2 cellular contexts compared by ENCODE assay signal in the genomic region with DNA sequence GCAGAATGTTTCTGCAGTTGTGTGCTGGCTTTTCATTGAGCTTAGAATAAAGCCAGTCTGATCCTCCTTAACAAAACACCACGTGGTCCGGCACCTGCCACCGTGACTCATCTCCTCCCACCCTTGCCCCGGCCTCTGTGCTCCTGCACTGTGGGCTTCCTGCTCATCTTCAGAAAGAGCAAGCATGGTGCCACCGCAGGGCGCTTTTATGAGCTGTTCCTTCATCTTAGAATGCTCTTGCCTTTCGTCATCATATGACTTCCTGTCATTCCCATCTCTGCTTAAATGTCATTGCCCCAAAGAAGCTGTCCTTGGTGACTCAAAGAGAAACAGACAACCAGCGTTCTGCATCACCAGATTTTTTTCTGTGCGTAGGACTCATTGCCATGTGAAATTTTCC.
A peak's percentile ranks its signal among the peaks of the same experiment; 100 is the strongest.
TF ChIP-seq lines count a peak whose summit lies in the region.

No MANE protein-coding gene starts in this region.

TF ChIP-seq in A549, 52 proteins besides CTCF, POLR2A, EP300 and RAD21 (continued from another document):
- TF ChIP-seq HMGXB4 (CRISPR knock-in tag; IDR thresholded peaks at IDR 0.05; ENCODE audit: borderline replicate concordance), result no peak
- no peak for TF ChIP-seq CEBPB (IDR thresholded peaks at IDR 0.05)
- no peak for TF ChIP-seq MYC (IDR thresholded peaks at IDR 0.05; ENCODE audit: borderline replicate concordance, low read length)
- no peak for TF ChIP-seq RFX5 (IDR thresholded peaks at IDR 0.05)
- TF ChIP-seq CHD4 (IDR thresholded peaks at IDR 0.05; ENCODE audit: borderline replicate concordance), result no peak
- TF ChIP-seq ATOH8 (CRISPR knock-in tag; IDR thresholded peaks at IDR 0.05; ENCODE audit: low read depth), result no peak
- TF ChIP-seq CHD2 (IDR thresholded peaks at IDR 0.05; ENCODE audit: low read length, partially characterized antibody), result no peak
- TF ChIP-seq, protein P1, sequence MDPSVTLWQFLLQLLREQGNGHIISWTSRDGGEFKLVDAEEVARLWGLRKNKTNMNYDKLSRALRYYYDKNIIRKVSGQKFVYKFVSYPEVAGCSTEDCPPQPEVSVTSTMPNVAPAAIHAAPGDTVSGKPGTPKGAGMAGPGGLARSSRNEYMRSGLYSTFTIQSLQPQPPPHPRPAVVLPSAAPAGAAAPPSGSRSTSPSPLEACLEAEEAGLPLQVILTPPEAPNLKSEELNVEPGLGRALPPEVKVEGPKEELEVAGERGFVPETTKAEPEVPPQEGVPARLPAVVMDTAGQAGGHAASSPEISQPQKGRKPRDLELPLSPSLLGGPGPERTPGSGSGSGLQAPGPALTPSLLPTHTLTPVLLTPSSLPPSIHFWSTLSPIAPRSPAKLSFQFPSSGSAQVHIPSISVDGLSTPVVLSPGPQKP (IDR thresholded peaks at IDR 0.05; ENCODE audit: low read depth, low read length), result no peak

TF ChIP-seq in HCT116, 20 proteins besides CTCF, POLR2A, EP300 and RAD21 (continued from another document):
- TF ChIP-seq ELF1 (IDR thresholded peaks at IDR 0.05; ENCODE audit: borderline replicate concordance, low read depth), result no peak
- TF ChIP-seq, protein P2, sequence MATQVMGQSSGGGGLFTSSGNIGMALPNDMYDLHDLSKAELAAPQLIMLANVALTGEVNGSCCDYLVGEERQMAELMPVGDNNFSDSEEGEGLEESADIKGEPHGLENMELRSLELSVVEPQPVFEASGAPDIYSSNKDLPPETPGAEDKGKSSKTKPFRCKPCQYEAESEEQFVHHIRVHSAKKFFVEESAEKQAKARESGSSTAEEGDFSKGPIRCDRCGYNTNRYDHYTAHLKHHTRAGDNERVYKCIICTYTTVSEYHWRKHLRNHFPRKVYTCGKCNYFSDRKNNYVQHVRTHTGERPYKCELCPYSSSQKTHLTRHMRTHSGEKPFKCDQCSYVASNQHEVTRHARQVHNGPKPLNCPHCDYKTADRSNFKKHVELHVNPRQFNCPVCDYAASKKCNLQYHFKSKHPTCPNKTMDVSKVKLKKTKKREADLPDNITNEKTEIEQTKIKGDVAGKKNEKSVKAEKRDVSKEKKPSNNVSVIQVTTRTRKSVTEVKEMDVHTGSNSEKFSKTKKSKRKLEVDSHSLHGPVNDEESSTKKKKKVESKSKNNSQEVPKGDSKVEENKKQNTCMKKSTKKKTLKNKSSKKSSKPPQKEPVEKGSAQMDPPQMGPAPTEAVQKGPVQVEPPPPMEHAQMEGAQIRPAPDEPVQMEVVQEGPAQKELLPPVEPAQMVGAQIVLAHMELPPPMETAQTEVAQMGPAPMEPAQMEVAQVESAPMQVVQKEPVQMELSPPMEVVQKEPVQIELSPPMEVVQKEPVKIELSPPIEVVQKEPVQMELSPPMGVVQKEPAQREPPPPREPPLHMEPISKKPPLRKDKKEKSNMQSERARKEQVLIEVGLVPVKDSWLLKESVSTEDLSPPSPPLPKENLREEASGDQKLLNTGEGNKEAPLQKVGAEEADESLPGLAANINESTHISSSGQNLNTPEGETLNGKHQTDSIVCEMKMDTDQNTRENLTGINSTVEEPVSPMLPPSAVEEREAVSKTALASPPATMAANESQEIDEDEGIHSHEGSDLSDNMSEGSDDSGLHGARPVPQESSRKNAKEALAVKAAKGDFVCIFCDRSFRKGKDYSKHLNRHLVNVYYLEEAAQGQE (IDR thresholded peaks at IDR 0.05; ENCODE audit: low read depth), result no peak
- 0 out of 2 replicates have a peak, but pooled peaks have one; percentile 13 for TF ChIP-seq FOSL1 (IDR thresholded peaks at IDR 0.05; ENCODE audit: low read depth)
- TF ChIP-seq SIN3A (IDR thresholded peaks at IDR 0.05; ENCODE audit: low read depth), result no peak
- TF ChIP-seq SRF (IDR thresholded peaks at IDR 0.05; ENCODE audit: low read depth), result no peak
- 0 out of 2 replicates have a peak, but pooled peaks have one; percentile 17 for TF ChIP-seq MAX (IDR thresholded peaks at IDR 0.05)
- no peak for TF ChIP-seq CBX3 (IDR thresholded peaks at IDR 0.05; ENCODE audit: low read depth)
- TF ChIP-seq EGR1 (IDR thresholded peaks at IDR 0.05; ENCODE audit: low read depth), result no peak
- no peak for TF ChIP-seq YY1 (IDR thresholded peaks at IDR 0.05; ENCODE audit: extremely low read depth, insufficient replicate concordance, low read depth, low read length)
- TF ChIP-seq ZNF274 (IDR thresholded peaks at IDR 0.05; ENCODE audit: low read depth, low read length), result no peak
